In the genomic region with DNA sequence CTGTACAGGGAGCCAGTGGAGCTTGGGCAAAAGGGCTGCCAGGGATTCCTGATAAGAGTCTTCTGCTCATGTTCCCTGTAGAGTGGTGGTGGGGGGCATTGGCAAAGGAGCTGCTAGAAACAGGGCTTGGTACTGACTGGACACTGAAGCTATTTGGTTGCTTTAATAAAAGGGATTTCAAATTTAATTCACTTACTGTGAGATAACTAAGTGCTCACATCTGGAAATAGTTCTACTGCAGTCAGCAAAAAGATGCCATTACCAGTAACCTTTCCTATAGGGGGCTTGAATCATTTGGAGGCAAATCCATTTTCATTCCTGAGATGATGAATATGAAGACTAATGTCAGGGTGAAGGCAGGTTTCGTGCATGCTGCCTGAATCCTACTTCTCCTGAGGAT, we compare ENCODE assay signal across 34 cellular contexts.
DNase-seq lines count a peak whose midpoint lies in the region; ATAC-seq, FAIRE-seq and TF ChIP-seq lines count a peak whose summit lies in the region.
"Had no signal": no experiment of that assay in that cellular context is flagged by ENCODE, and none has a peak within 500 bp of the region (broad histone marks: within the 10 kb centered on the region; RNA-seq: fewer than 3 reads in every experiment).

No MANE protein-coding gene starts in this region.

- H3F3A ChIP-seq in SK-N-SH (replicated peaks; ENCODE audit: insufficient read depth): no peaks in the 10 kb centered on the region

- H3K4me1 Mint-ChIP-seq in activated CD8-positive, alpha-beta T cell treated with anti-CD3 and anti-CD28 coated beads, Interleukin-2, amount 10 ng/mL, durations not matched to agents 7 days and 5 days (ENCODE audit: low read depth): no peaks in the 10 kb centered on the region
- H3K4me1 Mint-ChIP-seq: B cell; CD14-positive monocyte; CD4-positive, alpha-beta memory T cell; CD4-positive, CD25-positive, alpha-beta regulatory T cell; CD8-positive, alpha-beta memory T cell had no signal

- no peaks in the 10 kb centered on the region for H3K27me3 Mint-ChIP-seq in activated CD8-positive, alpha-beta T cell treated with anti-CD3 and anti-CD28 coated beads, Interleukin-2, amount 10 ng/mL, durations not matched to agents 7 days and 5 days (ENCODE audit: low read depth)
- H3K27me3 Mint-ChIP-seq: CD4-positive, alpha-beta T cell had no signal

- H3K4me1 ChIP-seq in HepG2 (ENCODE audit: insufficient read depth, low read length) (no peaks in the 10 kb centered on the region), right lobe of liver (no peaks in the 10 kb centered on the region), SK-N-SH (ENCODE audit: control insufficient read depth in 1 of 2, insufficient read depth in 2 of 2, low read depth in 1 of 2, low read length in 1 of 2) (no peaks in the 10 kb centered on the region; a peak in 1 of 4 replicates)
- H3K4me1 ChIP-seq: BE2C; BLaER1; BLaER1 treated with 17β-estradiol and CSF1 and Interleukin-3, amounts not matched to agents 10 nM and 100 nM; Caco-2 had no signal

- no peaks in the 10 kb centered on the region for H3K9me3 ChIP-seq in HepG2 (ENCODE audit: low read length)
- no peaks in the 10 kb centered on the region for H3K9me3 ChIP-seq in right lobe of liver
- no peaks in the 10 kb centered on the region; the same call in 1 of the 2 replicates for H3K9me3 ChIP-seq in SK-N-SH
- H3K9me3 ChIP-seq: A549; BE2C; BLaER1; BLaER1 treated with 17β-estradiol and CSF1 and Interleukin-3, amounts not matched to agents 10 nM and 100 nM; Caco-2 had no signal

- no peaks in the 10 kb centered on the region for H3K36me3 ChIP-seq in HepG2 (replicated peaks in 1 of 2; ENCODE audit: control insufficient read depth in 1 of 2, insufficient read depth in 2 of 2, low read length in 2 of 2)
- H3K36me3 ChIP-seq in right lobe of liver: no peaks in the 10 kb centered on the region
- H3K36me3 ChIP-seq in SK-N-SH (replicated peaks in 1 of 2; ENCODE audit: control insufficient read depth in 1 of 2, insufficient read depth in 2 of 2, low read length in 1 of 2): no peaks in the 10 kb centered on the region
- H3K36me3 ChIP-seq: BE2C; BLaER1; BLaER1 treated with 17β-estradiol and CSF1 and Interleukin-3, amounts not matched to agents 10 nM and 100 nM had no signal

- no peak for DNase-seq in HepG2 (ENCODE audit: low spot score)
- DNase-seq in right lobe of liver: no peak
- DNase-seq in SK-N-SH: peak; percentile 27
- no peak for DNase-seq in DMS 273 treated with DMSO at 0.1 percent for 48 hours (lab: John Stamatoyannopoulos, UW)
- no peak for DNase-seq in activated CD8-positive, alpha-beta T cell treated with anti-CD3 and anti-CD28 coated beads, Interleukin-2, amount 10 ng/mL, durations not matched to agents 7 days and 5 days
- DNase-seq: 8988T; ACHN; AML-193; BE2C; C1 segment of cervical spinal cord; Caco-2; Calu3; CD4-positive, alpha-beta memory T cell; CD4-positive, alpha-beta T cell; CD4-positive, CD25-positive, alpha-beta regulatory T cell; CD8-positive, alpha-beta memory T cell; CD8-positive, alpha-beta T cell; COR-L47; DMS153; DMS53; DMS79; DMS79 treated with DMSO at 0.1 percent for 48 hours; DND-41; EL had no signal

- H4K20me1 ChIP-seq in HepG2 (ENCODE audit: insufficient read depth, low read length) (no peaks in the 10 kb centered on the region), SK-N-SH (ENCODE audit: insufficient read depth) (no peaks in the 10 kb centered on the region)
- H4K20me1 ChIP-seq: BLaER1; BLaER1 treated with 17β-estradiol and CSF1 and Interleukin-3, amounts not matched to agents 10 nM and 100 nM had no signal

- POLR2A ChIA-PET in HepG2 (lab: Yijun Ruan, JAX): no interaction called here
- POLR2A ChIA-PET in SK-N-SH (lab: Yijun Ruan, JAX): no interaction called here
- POLR2A ChIA-PET in activated CD8-positive, alpha-beta T cell treated with anti-CD3 and anti-CD28 coated beads, Interleukin-2, amount 10 ng/mL, durations not matched to agents 7 days and 5 days (lab: Charles Lee): no interaction called here

- ATAC-seq in HepG2: no peak
- ATAC-seq in right lobe of liver: no peak
- no peak for ATAC-seq in SK-N-SH treated with all-trans-retinoic acid at 6 μM for 48 hours
- no peak for ATAC-seq in activated CD8-positive, alpha-beta T cell treated with anti-CD3 and anti-CD28 coated beads, Interleukin-2, amount 10 ng/mL, durations not matched to agents 7 days and 5 days
- ATAC-seq: A549; CD8-positive, alpha-beta T cell had no signal

- H3K27ac ChIP-seq in HepG2 (ENCODE audit: extremely low read length, insufficient read depth, low read length) (no peak overlapping the region), right lobe of liver (no peak overlapping the region), SK-N-SH (ENCODE audit: low read depth in 2 of 2, low read length in 1 of 2) (no peak overlapping the region)
- H3K27ac ChIP-seq: 22Rv1; A549; BLaER1; BLaER1 treated with 17β-estradiol and CSF1 and Interleukin-3, amounts not matched to agents 10 nM and 100 nM; C4-2B had no signal

- TF ChIP-seq CTCF in HepG2 (CRISPR knock-in tag; IDR thresholded peaks at IDR 0.05) (no peak), right lobe of liver (IDR thresholded peaks at IDR 0.05) (no peak), SK-N-SH (IDR thresholded peaks at IDR 0.05) (no peak)

- TF ChIP-seq RAD21 in HepG2 (CRISPR knock-in tag; IDR thresholded peaks at IDR 0.05): no peak
- no peak for TF ChIP-seq RAD21 in SK-N-SH (IDR thresholded peaks at IDR 0.05; ENCODE audit: low read length)

- FAIRE-seq in HepG2 (lab: Jason Lieb, UNC): no peak
- FAIRE-seq: A204.1, A549, D721Med had no signal

- no TSS peak for BruUV-seq in HepG2 (replicated peaks; lab: Mats Ljungman, UMichigan)

- intact Hi-C loops in HepG2 (cut with micrococcal nuclease; ENCODE audit: unreplicated experiment) (no loop called here), right lobe of liver (cut with DNase I) (no loop called here)

- WGBS in HepG2 (ENCODE audit: low lambda C conversion rate): 5% methylated on average over 1 of the region's 1 CpG
- WGBS in right lobe of liver (ENCODE audit: insufficient coverage, low coverage, low lambda C conversion rate, missing lambda C conversion rate): 38% methylated on average over 1 of the region's 1 CpG
- 56% methylated on average over 1 of the region's 1 CpG for WGBS in SK-N-SH (ENCODE audit: low lambda C conversion rate)

- CTCF ChIA-PET in HepG2 (lab: Yijun Ruan, JAX; ENCODE audit: low intra/inter-chr PET ratio, low total read pairs): no interaction called here
- CTCF ChIA-PET in SK-N-SH (lab: Yijun Ruan, JAX): interaction anchor here (1.0 kb wide), 1 partner anchor 13 kb away, joined by 4 read pairs; no protein-coding TSS in a partner anchor
- CTCF ChIA-PET in activated CD8-positive, alpha-beta T cell treated with anti-CD3 and anti-CD28 coated beads, Interleukin-2, amount 10 ng/mL, durations not matched to agents 7 days and 5 days (lab: Charles Lee): no interaction called here

- H3K9me2 ChIP-seq in SK-N-SH: no peaks in the 10 kb centered on the region

- H3K4me3 ChIP-seq in HepG2 (replicated peaks in 1 of 3; ENCODE audit: insufficient read depth in 1 of 3, low read depth in 2 of 3, low read length in 3 of 3): no peak overlapping the region
- H3K4me3 ChIP-seq in right lobe of liver: no peak overlapping the region
- no peak overlapping the region for H3K4me3 ChIP-seq in SK-N-SH (ENCODE audit: low read depth in 2 of 2, low read length in 1 of 2)
- H3K4me3 ChIP-seq: A549; BLaER1; BLaER1 treated with 17β-estradiol and CSF1 and Interleukin-3, amounts not matched to agents 10 nM and 100 nM had no signal

- TF ChIP-seq POLR2A in HepG2 (IDR thresholded peaks at IDR 0.05; ENCODE audit: insufficient read depth in 1 of 2, low read depth in 2 of 2, low read length in 2 of 2): no peak
- no peak for TF ChIP-seq POLR2A in right lobe of liver (IDR thresholded peaks at IDR 0.05)

- H3K9me3 Mint-ChIP-seq in activated CD8-positive, alpha-beta T cell treated with anti-CD3 and anti-CD28 coated beads, Interleukin-2, amount 10 ng/mL, durations not matched to agents 7 days and 5 days (ENCODE audit: insufficient read depth): no peaks in the 10 kb centered on the region

- H3K27me3 ChIP-seq in HepG2 (ENCODE audit: control insufficient read depth in 1 of 2, insufficient read depth in 2 of 2, low read length in 2 of 2) (no peaks in the 10 kb centered on the region), right lobe of liver (no peaks in the 10 kb centered on the region), SK-N-SH (ENCODE audit: insufficient read depth) (no peaks in the 10 kb centered on the region)
- H3K27me3 ChIP-seq: BE2C; BLaER1; BLaER1 treated with 17β-estradiol and CSF1 and Interleukin-3, amounts not matched to agents 10 nM and 100 nM had no signal

- no peak overlapping the region for H3K4me2 ChIP-seq in HepG2 (ENCODE audit: low read depth, low read length)
- no peak overlapping the region for H3K4me2 ChIP-seq in SK-N-SH
- H3K4me2 ChIP-seq: A549; BLaER1; BLaER1 treated with 17β-estradiol and CSF1 and Interleukin-3, amounts not matched to agents 10 nM and 100 nM had no signal

- in situ Hi-C loops in HepG2 (cut with HindIII; ENCODE audit: extremely low pct_ligation_motif_present, low pct_unique_long_range_greater_than_20kb): no loop called here

- TF ChIP-seq EP300 in HepG2 (IDR thresholded peaks at IDR 0.05; ENCODE audit: low read depth in 2 of 2, low read length in 2 of 2): no peak
- TF ChIP-seq EP300 in HepG2 (CRISPR knock-in tag; IDR thresholded peaks at IDR 0.05; ENCODE audit: borderline replicate concordance): no peak
- TF ChIP-seq EP300 in SK-N-SH (IDR thresholded peaks at IDR 0.05; ENCODE audit: borderline replicate concordance in 1 of 2, low read depth in 1 of 2, low read length in 1 of 2): no peak

- no peak overlapping the region for H3K27ac Mint-ChIP-seq in activated CD8-positive, alpha-beta T cell treated with anti-CD3 and anti-CD28 coated beads, Interleukin-2, amount 10 ng/mL, durations not matched to agents 7 days and 5 days
- H3K27ac Mint-ChIP-seq: B cell; CD14-positive monocyte; CD4-positive, alpha-beta memory T cell; CD4-positive, alpha-beta T cell; CD4-positive, CD25-positive, alpha-beta regulatory T cell; CD8-positive, alpha-beta memory T cell; CD8-positive, alpha-beta T cell had no signal

- H3K9ac ChIP-seq in HepG2 (ENCODE audit: insufficient read depth, low read depth, low read length) (no peak overlapping the region), SK-N-SH (no peak overlapping the region)
- H3K9ac ChIP-seq: BLaER1; BLaER1 treated with 17β-estradiol and CSF1 and Interleukin-3, amounts not matched to agents 10 nM and 100 nM had no signal

- H3K79me2 ChIP-seq in HepG2 (ENCODE audit: insufficient read depth, low read length) (no peaks in the 10 kb centered on the region), SK-N-SH (ENCODE audit: insufficient read depth) (no peaks in the 10 kb centered on the region)

- H2AFZ ChIP-seq in HepG2 (ENCODE audit: low read length): no peak overlapping the region
- H2AFZ ChIP-seq in SK-N-SH (ENCODE audit: low read depth): no peak overlapping the region

- no peaks in the 10 kb centered on the region for H3K36me3 Mint-ChIP-seq in activated CD8-positive, alpha-beta T cell treated with anti-CD3 and anti-CD28 coated beads, Interleukin-2, amount 10 ng/mL, durations not matched to agents 7 days and 5 days (ENCODE audit: low read depth)
- H3K36me3 Mint-ChIP-seq: CD14-positive monocyte; CD4-positive, CD25-positive, alpha-beta regulatory T cell; CD8-positive, alpha-beta T cell had no signal

- H3K4me3 Mint-ChIP-seq in activated CD8-positive, alpha-beta T cell treated with anti-CD3 and anti-CD28 coated beads, Interleukin-2, amount 10 ng/mL, durations not matched to agents 7 days and 5 days: no peak overlapping the region
- H3K4me3 Mint-ChIP-seq: B cell; CD14-positive monocyte; CD4-positive, alpha-beta memory T cell; CD4-positive, alpha-beta T cell; CD4-positive, CD25-positive, alpha-beta regulatory T cell; CD8-positive, alpha-beta memory T cell; CD8-positive, alpha-beta T cell had no signal
